ENCODE assay signal across 8 cellular contexts in genomic region chr17:17236295-17237025, GRCh38. TPM values are rescaled to one million over a fixed set of nuclear protein-coding genes. Genes with fewer than 3 reads are reported as not detected.
DNase-seq lines count a peak whose midpoint lies in the region; ATAC-seq and TF ChIP-seq lines count a peak whose summit lies in the region.

No MANE protein-coding gene starts in this region.

- intact Hi-C loops in Panc1 (cut with micrococcal nuclease; ENCODE audit: unreplicated experiment) (no loop called here), tibial artery (cut with DNase I; ENCODE audit: low total_unique reads) (loop anchor here (5.0 to 10.0 kb wide), 2 partner anchors 84 to 232 kb away; no protein-coding TSS in a partner anchor)

- H3K9me3 ChIP-seq in Panc1 (ENCODE audit: control insufficient read depth, insufficient read depth, low read depth, low read length) = no peaks in the 10 kb centered on the region
- H3K9me3 ChIP-seq in tibial artery = no peaks in the 10 kb centered on the region

- H3K36me3 ChIP-seq in Panc1 (ENCODE audit: control insufficient read depth, insufficient read depth, low read length) = peaks cover 4% of the 10 kb centered on the region
- peaks cover 8 to 14% (median 13%) of the 10 kb centered on the region in 3 donors for H3K36me3 ChIP-seq in tibial artery

- TF ChIP-seq CTCF in Panc1 (IDR thresholded peaks at IDR 0.05) (no peak), coronary artery (IDR thresholded peaks at IDR 0.05) (no peak), tibial artery (IDR thresholded peaks at IDR 0.05) (no peak)

- POLR2A ChIA-PET in Panc1 (lab: Charles Lee) = no interaction called here

- peaks cover 3% of the 10 kb centered on the region; the same call in 1 of the 2 replicates for H3K4me1 ChIP-seq in Panc1 (ENCODE audit: control insufficient read depth, insufficient read depth, low read length)
- peaks cover 0 to 35% (median 18%) of the 10 kb centered on the region in 4 donors for H3K4me1 ChIP-seq in tibial artery

- peak; percentile 27 for ATAC-seq in HG02885 (IDR thresholded peaks at IDR 0.05; ENCODE audit: poor library complexity, unreplicated experiment)
- peak; percentile 33 for ATAC-seq in Panc1

- H3K4me3 ChIP-seq in Panc1 (ENCODE audit: low read depth in 2 of 2, low read length in 2 of 2) = peak overlapping the region; percentile 91 to 97
- H3K4me3 ChIP-seq in coronary artery = peak overlapping the region; percentile 79
- peak overlapping the region; percentile 90 to 95 for H3K4me3 ChIP-seq in tibial artery

- TSS peak; percentile 94 for BruUV-seq in Panc1 (replicated peaks; lab: Mats Ljungman, UMichigan)

- CTCF ChIA-PET in Panc1 (lab: Charles Lee) = no interaction called here

- DNase-seq in DMS 273 (lab: John Stamatoyannopoulos, UW; ENCODE audit: unreplicated experiment) (peak; percentile 41), DMS 273 treated with DMSO at 0.1 percent for 48 hours (lab: John Stamatoyannopoulos, UW) (no peak), Panc1 (ENCODE audit: low read depth, low spot score) (no peak), coronary artery (ENCODE audit: low spot score) (no peak), lung microvascular endothelial cell (ENCODE audit: low read depth in 2 of 2) (peak; percentile 26 to 37), tibial artery (no peak), SIG-M5 treated with dmso at 0.1 percent for 504 hours (lab: John Stamatoyannopoulos, UW; ENCODE audit: unreplicated experiment) (no peak)

- in situ Hi-C loops in Panc1 (cut with HindIII; ENCODE audit: low pct_unique_long_range_greater_than_20kb, low sequenced_read_pairs) = no loop called here

- H3K27ac ChIP-seq in Panc1 (ENCODE audit: low read length) = peak overlapping the region; percentile 98
- peak overlapping the region; percentile 93 to 96 for H3K27ac ChIP-seq in coronary artery
- H3K27ac ChIP-seq in tibial artery = peak overlapping the region; percentile 93 to 96

- H3K27me3 ChIP-seq in Panc1 (ENCODE audit: control insufficient read depth, insufficient read depth, low read length) = no peaks in the 10 kb centered on the region
- H3K27me3 ChIP-seq in tibial artery = no peaks in the 10 kb centered on the region

RNA-seq across cellular contexts. Expression of gene FLCN, which starts 0.5 kb away (rescaled TPM):
- total RNA-seq in Panc1 (2021; ENCODE audit: unreplicated experiment) (71.6 TPM), lung microvascular endothelial cell (33.8 and 64.7 TPM in 2 replicates)
- 46.8 TPM for polyA plus RNA-seq in Panc1 (2012; ENCODE audit: insufficient read length)

RNA-seq across cellular contexts. Expression of gene PLD6, which starts 30.3 kb away (rescaled TPM):
- total RNA-seq in Panc1 (2021; ENCODE audit: unreplicated experiment) (4.2 TPM), lung microvascular endothelial cell (1.3 and 2.8 TPM in 2 replicates)
- polyA plus RNA-seq in Panc1 (2012; ENCODE audit: insufficient read length) = 2.4 TPM

RNA-seq across cellular contexts. Expression of gene COPS3, which starts 44.6 kb away (rescaled TPM):
- 73.6 TPM for total RNA-seq in Panc1 (2021; ENCODE audit: unreplicated experiment)
- 48.1 TPM for polyA plus RNA-seq in Panc1 (2012; ENCODE audit: insufficient read length)
- total RNA-seq in lung microvascular endothelial cell = 54.0 and 69.3 TPM in 2 replicates

Comparison
In these comparisons a context has a peak if more than half of its experiments do, and no peak if none do; other contexts are left out.
1. DNase-seq: peak in DMS 273 (single experiment) and lung microvascular endothelial cell (2 of 2); none in DMS 273 treated with DMSO at 0.1 percent for 48 hours (single experiment), Panc1 (single experiment), coronary artery (single experiment), tibial artery (0 of 2) and SIG-M5 treated with dmso at 0.1 percent for 504 hours (single experiment).
2. Peak in every context shown above with its lines, with median percentiles within 50 percentile points of each other: H3K27ac ChIP-seq and H3K4me3 ChIP-seq.